ENCODE assay signal across 8 cellular contexts in the genomic region with DNA sequence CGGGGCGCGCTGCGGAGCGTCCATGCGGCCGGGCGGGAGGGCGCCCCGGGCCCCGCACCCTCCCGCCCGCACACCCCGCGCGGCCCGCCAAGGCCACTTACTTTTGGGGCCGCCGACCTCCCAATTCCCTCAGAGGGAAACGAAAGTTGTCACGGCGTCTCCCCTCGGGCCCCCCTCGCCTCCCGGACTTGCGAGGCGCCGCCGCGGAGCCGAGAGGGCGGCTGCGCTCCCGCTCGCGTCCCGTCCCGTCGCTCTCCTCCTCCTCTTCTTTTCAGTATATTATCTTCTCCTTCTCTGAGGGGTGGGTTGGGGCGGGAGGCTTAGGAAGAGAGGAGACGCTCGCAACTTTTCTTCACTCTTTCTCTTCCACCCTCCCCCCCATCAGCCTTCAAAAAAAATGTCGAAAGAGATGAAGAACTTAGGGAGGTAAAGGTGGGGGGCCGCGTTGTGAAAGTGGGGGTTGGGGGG. TPM values are rescaled to one million over a fixed set of nuclear protein-coding genes. Genes with fewer than 3 reads are reported as not detected.
DNase-seq lines count a peak whose midpoint lies in the region; ATAC-seq and TF ChIP-seq lines count a peak whose summit lies in the region.

No MANE protein-coding gene starts in this region.

- TF ChIP-seq CTCF in heart left ventricle (IDR thresholded peaks at IDR 0.05) (no peak), progenitor cell of endocrine pancreas (IDR thresholded peaks at IDR 0.05; ENCODE audit: unreplicated experiment) (peak; percentile 6)

- H3K27ac Mint-ChIP-seq in activated naive CD4-positive, alpha-beta T cell treated with anti-CD3 and anti-CD28 coated beads, Interleukin-2, amount 50 U/mL, for 72 hours, result peak overlapping the region; percentile 96 to 99
- peak overlapping the region; percentile 99 for H3K27ac Mint-ChIP-seq in progenitor cell of endocrine pancreas

- intact Hi-C loops in heart left ventricle (cut with DNase I), result loop anchor here (1.0 to 10.0 kb wide), 16 partner anchors 49 to 225 kb away; a partner anchor contains a TSS

- peaks cover 5 to 7% of the 10 kb centered on the region in 2 donors for H3K9me3 Mint-ChIP-seq in activated naive CD4-positive, alpha-beta T cell treated with anti-CD3 and anti-CD28 coated beads, Interleukin-2, amount 50 U/mL, for 72 hours
- peaks cover 13% of the 10 kb centered on the region for H3K9me3 Mint-ChIP-seq in progenitor cell of endocrine pancreas (ENCODE audit: low read depth)

- H3K27me3 Mint-ChIP-seq in progenitor cell of endocrine pancreas, result no peaks in the 10 kb centered on the region

- H3K9me3 ChIP-seq in heart left ventricle, result peaks cover 0 to 3% (median 0%) of the 10 kb centered on the region in 12 donors

- peak overlapping the region; percentile 50 to 95 (median 75) for H3K4me3 ChIP-seq in heart left ventricle

- WGBS in heart left ventricle, 4 donors, result 0 to 1% (median 0%) methylated on average over 31 to 45 of the region's 45 CpGs

- H3K27me3 ChIP-seq in heart left ventricle, result no peaks in the 10 kb centered on the region

- peak overlapping the region; percentile 97 to 100 (median 99) for H3K27ac ChIP-seq in heart left ventricle

- peak overlapping the region; percentile 81 for H3K4me3 Mint-ChIP-seq in progenitor cell of endocrine pancreas (ENCODE audit: low read depth)

- peaks cover 30% of the 10 kb centered on the region for H3K4me1 Mint-ChIP-seq in progenitor cell of endocrine pancreas (ENCODE audit: low read depth)

- H3K36me3 Mint-ChIP-seq in activated naive CD4-positive, alpha-beta T cell treated with anti-CD3 and anti-CD28 coated beads, Interleukin-2, amount 50 U/mL, for 72 hours, result peaks cover 24 to 34% of the 10 kb centered on the region in 2 donors
- peaks cover 14% of the 10 kb centered on the region for H3K36me3 Mint-ChIP-seq in progenitor cell of endocrine pancreas (ENCODE audit: insufficient read depth)

- in situ Hi-C loops in G401 (cut with HindIII; ENCODE audit: low sequenced_read_pairs), result no loop called here

- peak; percentile 12 to 60 for DNase-seq in NCI-H526 (lab: John Stamatoyannopoulos, UW)
- DNase-seq in NCI-H526 treated with DMSO at 0.1 percent for 48 hours (lab: John Stamatoyannopoulos, UW), result no peak
- DNase-seq in activated naive CD4-positive, alpha-beta T cell treated with anti-CD3 and anti-CD28 coated beads, Interleukin-2, amount 50 U/mL, for 72 hours (ENCODE audit: low spot score in 2 of 2), result no peak
- peak in 4 of 5 donors; percentile 31 to 70 (median 46) for DNase-seq in heart left ventricle
- DNase-seq in progenitor cell of endocrine pancreas (ENCODE audit: low spot score, unreplicated experiment), result peak; percentile 22
- no peak for DNase-seq in G401 (ENCODE audit: low spot score)

- peaks cover 0 to 37% (median 31%) of the 10 kb centered on the region in 12 donors for H3K4me1 ChIP-seq in heart left ventricle

- ATAC-seq in activated naive CD4-positive, alpha-beta T cell treated with anti-CD3 and anti-CD28 coated beads, Interleukin-2, amount 50 U/mL, for 72 hours, result peak in 1 of 2 donors; percentile 2
- ATAC-seq in heart left ventricle (peak in 3 of 4 donors; percentile 0 to 17 (median 9)), HG02588 (IDR thresholded peaks at IDR 0.05; ENCODE audit: unreplicated experiment) (no peak)

- H3K36me3 ChIP-seq in heart left ventricle, result peaks cover 0 to 3% (median 0%) of the 10 kb centered on the region in 9 donors

- no peak for TF ChIP-seq POLR2A in heart left ventricle (IDR thresholded peaks at IDR 0.05)

TF ChIP-seq in PFSK-1, 5 proteins besides CTCF, POLR2A, EP300 and RAD21:
- TF ChIP-seq, protein P1, sequence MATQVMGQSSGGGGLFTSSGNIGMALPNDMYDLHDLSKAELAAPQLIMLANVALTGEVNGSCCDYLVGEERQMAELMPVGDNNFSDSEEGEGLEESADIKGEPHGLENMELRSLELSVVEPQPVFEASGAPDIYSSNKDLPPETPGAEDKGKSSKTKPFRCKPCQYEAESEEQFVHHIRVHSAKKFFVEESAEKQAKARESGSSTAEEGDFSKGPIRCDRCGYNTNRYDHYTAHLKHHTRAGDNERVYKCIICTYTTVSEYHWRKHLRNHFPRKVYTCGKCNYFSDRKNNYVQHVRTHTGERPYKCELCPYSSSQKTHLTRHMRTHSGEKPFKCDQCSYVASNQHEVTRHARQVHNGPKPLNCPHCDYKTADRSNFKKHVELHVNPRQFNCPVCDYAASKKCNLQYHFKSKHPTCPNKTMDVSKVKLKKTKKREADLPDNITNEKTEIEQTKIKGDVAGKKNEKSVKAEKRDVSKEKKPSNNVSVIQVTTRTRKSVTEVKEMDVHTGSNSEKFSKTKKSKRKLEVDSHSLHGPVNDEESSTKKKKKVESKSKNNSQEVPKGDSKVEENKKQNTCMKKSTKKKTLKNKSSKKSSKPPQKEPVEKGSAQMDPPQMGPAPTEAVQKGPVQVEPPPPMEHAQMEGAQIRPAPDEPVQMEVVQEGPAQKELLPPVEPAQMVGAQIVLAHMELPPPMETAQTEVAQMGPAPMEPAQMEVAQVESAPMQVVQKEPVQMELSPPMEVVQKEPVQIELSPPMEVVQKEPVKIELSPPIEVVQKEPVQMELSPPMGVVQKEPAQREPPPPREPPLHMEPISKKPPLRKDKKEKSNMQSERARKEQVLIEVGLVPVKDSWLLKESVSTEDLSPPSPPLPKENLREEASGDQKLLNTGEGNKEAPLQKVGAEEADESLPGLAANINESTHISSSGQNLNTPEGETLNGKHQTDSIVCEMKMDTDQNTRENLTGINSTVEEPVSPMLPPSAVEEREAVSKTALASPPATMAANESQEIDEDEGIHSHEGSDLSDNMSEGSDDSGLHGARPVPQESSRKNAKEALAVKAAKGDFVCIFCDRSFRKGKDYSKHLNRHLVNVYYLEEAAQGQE (IDR thresholded peaks at IDR 0.05; ENCODE audit: insufficient read depth in 1 of 2, low read depth in 2 of 2, low read length in 2 of 2), result no peak
- 0 out of 2 replicates have a peak, but pooled peaks have one; percentile 16 for TF ChIP-seq POLR2AphosphoS5 (IDR thresholded peaks at IDR 0.05; ENCODE audit: low read depth, low read length)

RNA-seq across cellular contexts. Expression of a gene that starts 0.6 kb away (rescaled TPM):
- 21.2 TPM for polyA plus RNA-seq in PFSK-1 (2012; ENCODE audit: insufficient read length, low read depth)
- total RNA-seq in activated naive CD4-positive, alpha-beta T cell treated with anti-CD3 and anti-CD28 coated beads, Interleukin-2, amount 50 U/mL, for 72 hours, result 10 to 100 TPM; 37.4 to 64.8 TPM
- total RNA-seq in heart left ventricle, result 10 to 100 TPM in 8 of 9 donors, 1 to 10 TPM in 1; 9.7 to 24.7 (median 15.5) TPM
- 10 to 100 TPM in 1 of 2 donors, 1 to 10 TPM in 1; 2.5 to 10.4 TPM for polyA plus RNA-seq in heart left ventricle
- 67.5 and 74.6 TPM in 2 replicates for total RNA-seq in progenitor cell of endocrine pancreas
- 16.2 and 29.6 TPM in 2 replicates for total RNA-seq in G401 (2014; rRNA removed; shearing (Covaris generic))

RNA-seq across cellular contexts. Expression of a gene that starts 49.6 kb away (rescaled TPM):
- polyA plus RNA-seq in PFSK-1 (2012; ENCODE audit: insufficient read length, low read depth), result 13.2 TPM
- 10 to 100 TPM; 10.7 to 15.7 TPM for total RNA-seq in activated naive CD4-positive, alpha-beta T cell treated with anti-CD3 and anti-CD28 coated beads, Interleukin-2, amount 50 U/mL, for 72 hours
- 10 to 100 TPM; 15.5 to 30.0 (median 19.9) TPM for total RNA-seq in heart left ventricle
- 10 to 100 TPM in 1 of 2 donors, 1 to 10 TPM in 1; 8.8 to 15.6 TPM for polyA plus RNA-seq in heart left ventricle
- 18.5 and 18.8 TPM in 2 replicates for total RNA-seq in progenitor cell of endocrine pancreas
- total RNA-seq in G401 (2014; rRNA removed; shearing (Covaris generic)), result 7.8 and 19.0 TPM in 2 replicates

Comparison
In these comparisons a context has a peak if more than half of its experiments do, and no peak if none do; other contexts are left out.
1. DNase-seq: peak in NCI-H526 (2 of 2), heart left ventricle (4 of 5) and progenitor cell of endocrine pancreas (single experiment); none in NCI-H526 treated with DMSO at 0.1 percent for 48 hours (single experiment), activated naive CD4-positive, alpha-beta T cell treated with anti-CD3 and anti-CD28 coated beads, Interleukin-2, amount 50 U/mL, for 72 hours (0 of 2) and G401 (single experiment).